ENCODE assay signal across 8 cellular contexts in genomic region chr9:138201167-138201889, GRCh38.
DNase-seq lines count a peak whose midpoint lies in the region; ATAC-seq, FAIRE-seq and TF ChIP-seq lines count a peak whose summit lies in the region.
"Not testable (repeated sequence)": the region's sequence is repeated elsewhere in the genome, so short reads cannot be mapped to it uniquely, and the experiment has no call there.

No MANE protein-coding gene starts in this region.

- not testable (repeated sequence) for H3K4me3 Mint-ChIP-seq in chondrocyte (ENCODE audit: unreplicated experiment); endodermal cell; stimulated activated effector memory CD8-positive, alpha-beta T cell treated with anti-CD3 and anti-CD28 coated beads, Interleukin-12 subunit alpha, Interleukin-12 subunit beta, amount 100 ng/mL, for 72 hours

- H3K36me3 Mint-ChIP-seq in chondrocyte (ENCODE audit: low read depth); endodermal cell (ENCODE audit: low read depth); stimulated activated effector memory CD8-positive, alpha-beta T cell treated with anti-CD3 and anti-CD28 coated beads, Interleukin-12 subunit alpha, Interleukin-12 subunit beta, amount 100 ng/mL, for 72 hours: not testable (repeated sequence)

- not testable (repeated sequence) for H3K4me1 Mint-ChIP-seq in chondrocyte (ENCODE audit: low read depth); endodermal cell; stimulated activated effector memory CD8-positive, alpha-beta T cell treated with anti-CD3 and anti-CD28 coated beads, Interleukin-12 subunit alpha, Interleukin-12 subunit beta, amount 100 ng/mL, for 72 hours

- H3K27me3 Mint-ChIP-seq in chondrocyte (ENCODE audit: low read depth) = not testable (repeated sequence)
- H3K27me3 Mint-ChIP-seq in endodermal cell (ENCODE audit: insufficient read depth) = peaks cover 11% of the 10 kb centered on the region

- intact Hi-C loops in Right ventricle myocardium superior (cut with DNase I); kidney (cut with DNase I); lower lobe of right lung (cut with DNase I); upper lobe of right lung (cut with DNase I): not testable (repeated sequence)

- H3K4me3 ChIP-seq in A549; endodermal cell (ENCODE audit: low read length); kidney (ENCODE audit: low read length in 2 of 2); lower lobe of right lung; upper lobe of right lung: not testable (repeated sequence)

- TF ChIP-seq RAD21 in A549 (conservative IDR thresholded peaks at IDR 0.05 in 1 of 2, IDR thresholded peaks at IDR 0.05 in 1 of 2) = not testable (repeated sequence)

- TF ChIP-seq POLR2A in A549 (IDR thresholded peaks at IDR 0.05; ENCODE audit: low read length) = not testable (repeated sequence)

- not testable (repeated sequence) for H3K27ac ChIP-seq in A549; endodermal cell (ENCODE audit: low read depth, low read length); kidney (ENCODE audit: low read depth in 2 of 2, low read length in 2 of 2); lower lobe of right lung; upper lobe of right lung

- H3K9ac ChIP-seq in endodermal cell (ENCODE audit: extremely low read depth, low read length, poor library complexity, severe bottlenecking); kidney (ENCODE audit: low read length in 2 of 2): not testable (repeated sequence)

- whole genome bisulfite sequencing in A549 (ENCODE audit: missing lambda C conversion rate) = 25% methylated on average over 7 of the region's 15 CpGs
- 60 to 100% methylated on average over 1 to 4 of the region's 15 CpGs for WGBS in endodermal cell (ENCODE audit: insufficient coverage in 1 of 2, insufficient read length in 1 of 2), 2 experiments

- not testable (repeated sequence) for H3K4me2 ChIP-seq in A549

- not testable (repeated sequence) for TF ChIP-seq EP300 in A549 (IDR thresholded peaks at IDR 0.05)

- H3K27me3 ChIP-seq in endodermal cell (ENCODE audit: control insufficient read depth, insufficient read depth, low read length, poor library complexity, severe bottlenecking); lower lobe of right lung (ENCODE audit: low read depth); upper lobe of right lung: not testable (repeated sequence)

- peak; percentile 21 to 27; a peak in 3 of 6 replicates for ATAC-seq in A549
- ATAC-seq in Right ventricle myocardium superior (ENCODE audit: poor library complexity) = peak; percentile 15
- peak; percentile 19 to 22 for ATAC-seq in lower lobe of right lung
- ATAC-seq in stimulated activated effector memory CD8-positive, alpha-beta T cell treated with anti-CD3 and anti-CD28 coated beads, Interleukin-12 subunit alpha, Interleukin-12 subunit beta, amount 100 ng/mL, for 72 hours = peak; percentile 13
- ATAC-seq in upper lobe of right lung = peak; percentile 25

- not testable (repeated sequence) for H3K4me1 ChIP-seq in A549; endodermal cell (ENCODE audit: control insufficient read depth, insufficient read depth, low read length); kidney (ENCODE audit: control insufficient read depth in 1 of 2, insufficient read depth in 1 of 2, low read depth in 1 of 2, low read length in 2 of 2); lower lobe of right lung; upper lobe of right lung

- DNase-seq in A549 (ENCODE audit: low read depth in 1 of 2, low spot score in 1 of 2); Right ventricle myocardium superior; stimulated activated effector memory CD8-positive, alpha-beta T cell treated with anti-CD3 and anti-CD28 coated beads, Interleukin-12 subunit alpha, Interleukin-12 subunit beta, amount 100 ng/mL, for 72 hours (ENCODE audit: low spot score in 2 of 2); upper lobe of right lung: not testable (repeated sequence)
- peak; percentile 75 for DNase-seq in chondrocyte (ENCODE audit: low spot score)
- peak; percentile 30 for DNase-seq in endodermal cell
- DNase-seq in kidney = peak; percentile 8
- peak; percentile 32 for DNase-seq in lower lobe of right lung

- H3K36me3 ChIP-seq in endodermal cell (ENCODE audit: control insufficient read depth, insufficient read depth, low read length); kidney (ENCODE audit: control insufficient read depth in 1 of 2, insufficient read depth in 2 of 2, low read length in 2 of 2); lower lobe of right lung; upper lobe of right lung: not testable (repeated sequence)

- not testable (repeated sequence) for H3K27ac Mint-ChIP-seq in chondrocyte (ENCODE audit: unreplicated experiment); endodermal cell; stimulated activated effector memory CD8-positive, alpha-beta T cell treated with anti-CD3 and anti-CD28 coated beads, Interleukin-12 subunit alpha, Interleukin-12 subunit beta, amount 100 ng/mL, for 72 hours

- not testable (repeated sequence) for H3K9me3 Mint-ChIP-seq in chondrocyte (ENCODE audit: low read depth); endodermal cell; stimulated activated effector memory CD8-positive, alpha-beta T cell treated with anti-CD3 and anti-CD28 coated beads, Interleukin-12 subunit alpha, Interleukin-12 subunit beta, amount 100 ng/mL, for 72 hours

- CTCF ChIA-PET in A549 (lab: Yijun Ruan, JAX) = not testable (repeated sequence)

- TF ChIP-seq CTCF in A549 (IDR thresholded peaks at IDR 0.05); chondrocyte (IDR thresholded peaks at IDR 0.05); endodermal cell (conservative IDR thresholded peaks at IDR 0.05); kidney (IDR thresholded peaks at IDR 0.05; ENCODE audit: borderline replicate concordance, extremely low read depth, insufficient read depth); lower lobe of right lung (IDR thresholded peaks at IDR 0.05); upper lobe of right lung (IDR thresholded peaks at IDR 0.05): not testable (repeated sequence)

- not testable (repeated sequence) for H3K9me3 ChIP-seq in A549; endodermal cell (ENCODE audit: control insufficient read depth, low read length); kidney (ENCODE audit: control insufficient read depth in 1 of 2, low read length in 2 of 2); lower lobe of right lung; upper lobe of right lung

- not testable (repeated sequence) for FAIRE-seq in A549 (lab: Jason Lieb, UNC); kidney (lab: Jason Lieb, UNC)

- POLR2A ChIA-PET in A549 (lab: Yijun Ruan, JAX) = not testable (repeated sequence)
